1 cellular context compared by ENCODE assay signal in the genomic region with DNA sequence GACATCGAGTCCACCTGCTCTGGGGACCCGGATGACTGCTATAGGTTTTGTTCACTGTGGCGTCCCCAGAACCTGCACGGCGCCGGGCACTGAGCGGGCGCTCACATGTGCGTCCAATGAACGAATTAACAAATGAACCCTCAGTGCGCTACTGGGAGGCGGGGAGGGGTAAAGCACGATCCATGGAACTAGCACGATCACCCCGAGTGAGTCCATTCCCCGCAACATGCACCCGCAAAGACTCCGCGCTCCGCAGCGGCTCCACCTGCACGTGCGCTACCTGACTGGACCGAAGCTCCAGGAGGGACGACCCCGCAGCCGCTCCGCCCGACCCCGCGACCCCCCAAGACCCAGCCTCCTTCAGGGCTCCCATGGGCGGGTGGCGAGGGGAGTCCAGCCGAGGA.
TF ChIP-seq lines count a peak whose summit lies in the region.

No MANE protein-coding gene starts in this region.

TF ChIP-seq in K562, 482 proteins besides CTCF, POLR2A, EP300 and RAD21 (continued from another document and continues in another):
- TF ChIP-seq, protein P1, sequence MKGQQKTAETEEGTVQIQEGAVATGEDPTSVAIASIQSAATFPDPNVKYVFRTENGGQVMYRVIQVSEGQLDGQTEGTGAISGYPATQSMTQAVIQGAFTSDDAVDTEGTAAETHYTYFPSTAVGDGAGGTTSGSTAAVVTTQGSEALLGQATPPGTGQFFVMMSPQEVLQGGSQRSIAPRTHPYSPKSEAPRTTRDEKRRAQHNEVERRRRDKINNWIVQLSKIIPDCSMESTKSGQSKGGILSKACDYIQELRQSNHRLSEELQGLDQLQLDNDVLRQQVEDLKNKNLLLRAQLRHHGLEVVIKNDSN (CRISPR knock-in tag; IDR thresholded peaks at IDR 0.05), result peak; percentile 49
- TF ChIP-seq NFRKB (IDR thresholded peaks at IDR 0.05; ENCODE audit: low read depth) (0 out of 2 replicates have a peak, but pooled peaks have one; percentile 25), ZNF175 (CRISPR knock-in tag; IDR thresholded peaks at IDR 0.05; ENCODE audit: low read depth) (no peak), TGIF2 (CRISPR knock-in tag; IDR thresholded peaks at IDR 0.05) (peak; percentile 81; the same call in 1 of the 2 replicates), ZFX (CRISPR knock-in tag; IDR thresholded peaks at IDR 0.05) (no peak), MYC (IDR thresholded peaks at IDR 0.05; ENCODE audit: low read depth, low read length) (no peak), MYC (CRISPR knock-in tag; IDR thresholded peaks at IDR 0.05; ENCODE audit: borderline replicate concordance, low read depth) (peak; percentile 60; the same call in 1 of the 2 replicates), SREBF2 (CRISPR knock-in tag; IDR thresholded peaks at IDR 0.05) (no peak), ZSCAN29 (IDR thresholded peaks at IDR 0.05) (0 out of 2 replicates have a peak, but pooled peaks have one; percentile 29), XRCC3 (IDR thresholded peaks at IDR 0.05) (no peak), AFF4 (CRISPR knock-in tag; IDR thresholded peaks at IDR 0.05) (0 out of 2 replicates have a peak, but pooled peaks have one; percentile 16), TEAD1 (CRISPR knock-in tag; IDR thresholded peaks at IDR 0.05) (0 out of 4 replicates have a peak, but pooled peaks of 1 of the 2 experiments have one; percentile 23), CHD1 (IDR thresholded peaks at IDR 0.05; ENCODE audit: low read length) (peak; percentile 10), HDAC2 (IDR thresholded peaks at IDR 0.05) (0 out of 2 replicates have a peak, but pooled peaks have one; percentile 22), ZBTB2 (IDR thresholded peaks at IDR 0.05) (0 out of 2 replicates have a peak, but pooled peaks have one; percentile 40), ZBTB1 (CRISPR knock-in tag; IDR thresholded peaks at IDR 0.05; ENCODE audit: borderline replicate concordance, low read depth) (peak; percentile 70; the same call in 1 of the 2 replicates), FOXA3 (CRISPR knock-in tag; conservative IDR thresholded peaks at IDR 0.05 in 1 of 2, IDR thresholded peaks at IDR 0.05 in 1 of 2) (peak in 1 of 2 experiments; percentile 54; a peak in 1 of 4 replicates), HDAC1 (IDR thresholded peaks at IDR 0.05) (peak in 1 of 2 experiments; percentile 71; a peak in 2 of 4 replicates), MYNN (IDR thresholded peaks at IDR 0.05) (no peak), MYNN (CRISPR knock-in tag; IDR thresholded peaks at IDR 0.05) (peak; percentile 35; the same call in 1 of the 2 replicates), AFF1 (IDR thresholded peaks at IDR 0.05; ENCODE audit: low read depth in 1 of 2, partially characterized antibody in 2 of 2) (peak in 1 of 2 experiments; percentile 11), EGR1 (conservative IDR thresholded peaks at IDR 0.05) (peak; percentile 32; the same call in 1 of the 2 replicates), DMBX1 (CRISPR knock-in tag; IDR thresholded peaks at IDR 0.05; ENCODE audit: borderline replicate concordance) (no peak), ZBTB7A (IDR thresholded peaks at IDR 0.05; ENCODE audit: borderline replicate concordance, control insufficient read depth, low read depth, low read length) (peak; percentile 56), ZFPM2 (CRISPR knock-in tag; IDR thresholded peaks at IDR 0.05) (no peak), RBBP5 (IDR thresholded peaks at IDR 0.05; ENCODE audit: borderline replicate concordance, insufficient read depth, low read length, poor library complexity, severe bottlenecking) (no peak)
- TF ChIP-seq, protein P2, sequence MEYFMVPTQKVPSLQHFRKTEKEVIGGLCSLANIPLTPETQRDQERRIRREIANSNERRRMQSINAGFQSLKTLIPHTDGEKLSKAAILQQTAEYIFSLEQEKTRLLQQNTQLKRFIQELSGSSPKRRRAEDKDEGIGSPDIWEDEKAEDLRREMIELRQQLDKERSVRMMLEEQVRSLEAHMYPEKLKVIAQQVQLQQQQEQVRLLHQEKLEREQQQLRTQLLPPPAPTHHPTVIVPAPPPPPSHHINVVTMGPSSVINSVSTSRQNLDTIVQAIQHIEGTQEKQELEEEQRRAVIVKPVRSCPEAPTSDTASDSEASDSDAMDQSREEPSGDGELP (CRISPR knock-in tag; IDR thresholded peaks at IDR 0.05; ENCODE audit: borderline replicate concordance), result peak; percentile 59; the same call in 1 of the 2 replicates
- TF ChIP-seq, protein P3, sequence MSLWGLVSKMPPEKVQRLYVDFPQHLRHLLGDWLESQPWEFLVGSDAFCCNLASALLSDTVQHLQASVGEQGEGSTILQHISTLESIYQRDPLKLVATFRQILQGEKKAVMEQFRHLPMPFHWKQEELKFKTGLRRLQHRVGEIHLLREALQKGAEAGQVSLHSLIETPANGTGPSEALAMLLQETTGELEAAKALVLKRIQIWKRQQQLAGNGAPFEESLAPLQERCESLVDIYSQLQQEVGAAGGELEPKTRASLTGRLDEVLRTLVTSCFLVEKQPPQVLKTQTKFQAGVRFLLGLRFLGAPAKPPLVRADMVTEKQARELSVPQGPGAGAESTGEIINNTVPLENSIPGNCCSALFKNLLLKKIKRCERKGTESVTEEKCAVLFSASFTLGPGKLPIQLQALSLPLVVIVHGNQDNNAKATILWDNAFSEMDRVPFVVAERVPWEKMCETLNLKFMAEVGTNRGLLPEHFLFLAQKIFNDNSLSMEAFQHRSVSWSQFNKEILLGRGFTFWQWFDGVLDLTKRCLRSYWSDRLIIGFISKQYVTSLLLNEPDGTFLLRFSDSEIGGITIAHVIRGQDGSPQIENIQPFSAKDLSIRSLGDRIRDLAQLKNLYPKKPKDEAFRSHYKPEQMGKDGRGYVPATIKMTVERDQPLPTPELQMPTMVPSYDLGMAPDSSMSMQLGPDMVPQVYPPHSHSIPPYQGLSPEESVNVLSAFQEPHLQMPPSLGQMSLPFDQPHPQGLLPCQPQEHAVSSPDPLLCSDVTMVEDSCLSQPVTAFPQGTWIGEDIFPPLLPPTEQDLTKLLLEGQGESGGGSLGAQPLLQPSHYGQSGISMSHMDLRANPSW (CRISPR knock-in tag; IDR thresholded peaks at IDR 0.05), result 0 out of 2 replicates have a peak, but pooled peaks have one; percentile 65
- TF ChIP-seq, protein P4, sequence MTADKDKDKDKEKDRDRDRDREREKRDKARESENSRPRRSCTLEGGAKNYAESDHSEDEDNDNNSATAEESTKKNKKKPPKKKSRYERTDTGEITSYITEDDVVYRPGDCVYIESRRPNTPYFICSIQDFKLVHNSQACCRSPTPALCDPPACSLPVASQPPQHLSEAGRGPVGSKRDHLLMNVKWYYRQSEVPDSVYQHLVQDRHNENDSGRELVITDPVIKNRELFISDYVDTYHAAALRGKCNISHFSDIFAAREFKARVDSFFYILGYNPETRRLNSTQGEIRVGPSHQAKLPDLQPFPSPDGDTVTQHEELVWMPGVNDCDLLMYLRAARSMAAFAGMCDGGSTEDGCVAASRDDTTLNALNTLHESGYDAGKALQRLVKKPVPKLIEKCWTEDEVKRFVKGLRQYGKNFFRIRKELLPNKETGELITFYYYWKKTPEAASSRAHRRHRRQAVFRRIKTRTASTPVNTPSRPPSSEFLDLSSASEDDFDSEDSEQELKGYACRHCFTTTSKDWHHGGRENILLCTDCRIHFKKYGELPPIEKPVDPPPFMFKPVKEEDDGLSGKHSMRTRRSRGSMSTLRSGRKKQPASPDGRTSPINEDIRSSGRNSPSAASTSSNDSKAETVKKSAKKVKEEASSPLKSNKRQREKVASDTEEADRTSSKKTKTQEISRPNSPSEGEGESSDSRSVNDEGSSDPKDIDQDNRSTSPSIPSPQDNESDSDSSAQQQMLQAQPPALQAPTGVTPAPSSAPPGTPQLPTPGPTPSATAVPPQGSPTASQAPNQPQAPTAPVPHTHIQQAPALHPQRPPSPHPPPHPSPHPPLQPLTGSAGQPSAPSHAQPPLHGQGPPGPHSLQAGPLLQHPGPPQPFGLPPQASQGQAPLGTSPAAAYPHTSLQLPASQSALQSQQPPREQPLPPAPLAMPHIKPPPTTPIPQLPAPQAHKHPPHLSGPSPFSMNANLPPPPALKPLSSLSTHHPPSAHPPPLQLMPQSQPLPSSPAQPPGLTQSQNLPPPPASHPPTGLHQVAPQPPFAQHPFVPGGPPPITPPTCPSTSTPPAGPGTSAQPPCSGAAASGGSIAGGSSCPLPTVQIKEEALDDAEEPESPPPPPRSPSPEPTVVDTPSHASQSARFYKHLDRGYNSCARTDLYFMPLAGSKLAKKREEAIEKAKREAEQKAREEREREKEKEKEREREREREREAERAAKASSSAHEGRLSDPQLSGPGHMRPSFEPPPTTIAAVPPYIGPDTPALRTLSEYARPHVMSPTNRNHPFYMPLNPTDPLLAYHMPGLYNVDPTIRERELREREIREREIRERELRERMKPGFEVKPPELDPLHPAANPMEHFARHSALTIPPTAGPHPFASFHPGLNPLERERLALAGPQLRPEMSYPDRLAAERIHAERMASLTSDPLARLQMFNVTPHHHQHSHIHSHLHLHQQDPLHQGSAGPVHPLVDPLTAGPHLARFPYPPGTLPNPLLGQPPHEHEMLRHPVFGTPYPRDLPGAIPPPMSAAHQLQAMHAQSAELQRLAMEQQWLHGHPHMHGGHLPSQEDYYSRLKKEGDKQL (CRISPR knock-in tag; IDR thresholded peaks at IDR 0.05; ENCODE audit: borderline replicate concordance), result 0 out of 2 replicates have a peak, but pooled peaks have one; percentile 19
- TF ChIP-seq, protein P5, sequence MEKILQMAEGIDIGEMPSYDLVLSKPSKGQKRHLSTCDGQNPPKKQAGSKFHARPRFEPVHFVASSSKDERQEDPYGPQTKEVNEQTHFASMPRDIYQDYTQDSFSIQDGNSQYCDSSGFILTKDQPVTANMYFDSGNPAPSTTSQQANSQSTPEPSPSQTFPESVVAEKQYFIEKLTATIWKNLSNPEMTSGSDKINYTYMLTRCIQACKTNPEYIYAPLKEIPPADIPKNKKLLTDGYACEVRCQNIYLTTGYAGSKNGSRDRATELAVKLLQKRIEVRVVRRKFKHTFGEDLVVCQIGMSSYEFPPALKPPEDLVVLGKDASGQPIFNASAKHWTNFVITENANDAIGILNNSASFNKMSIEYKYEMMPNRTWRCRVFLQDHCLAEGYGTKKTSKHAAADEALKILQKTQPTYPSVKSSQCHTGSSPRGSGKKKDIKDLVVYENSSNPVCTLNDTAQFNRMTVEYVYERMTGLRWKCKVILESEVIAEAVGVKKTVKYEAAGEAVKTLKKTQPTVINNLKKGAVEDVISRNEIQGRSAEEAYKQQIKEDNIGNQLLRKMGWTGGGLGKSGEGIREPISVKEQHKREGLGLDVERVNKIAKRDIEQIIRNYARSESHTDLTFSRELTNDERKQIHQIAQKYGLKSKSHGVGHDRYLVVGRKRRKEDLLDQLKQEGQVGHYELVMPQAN (IDR thresholded peaks at IDR 0.05; ENCODE audit: borderline replicate concordance), result peak; percentile 55; the same call in 1 of the 2 replicates
